In the genomic region with DNA sequence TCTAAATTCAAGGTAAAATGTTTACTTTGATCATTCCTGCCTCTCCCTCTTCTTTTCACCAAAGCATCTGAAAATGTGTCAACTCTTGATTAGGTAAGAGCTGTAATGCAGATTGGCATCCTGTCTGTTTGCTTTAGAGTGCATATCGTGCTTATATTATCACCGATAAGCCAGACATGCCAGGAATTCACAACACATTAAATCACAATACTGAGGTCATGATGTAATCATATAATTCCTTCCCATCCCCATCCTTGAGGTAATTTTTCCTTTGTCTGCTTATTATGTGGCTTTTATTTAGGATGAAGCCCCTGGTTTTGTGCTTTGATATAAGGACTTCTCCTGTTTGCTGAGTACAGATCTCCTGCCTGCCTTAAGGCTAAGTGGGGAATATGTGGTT, we compare ENCODE assay signal across 14 cellular contexts. TPM values are rescaled to one million over a fixed set of nuclear protein-coding genes. Genes with fewer than 3 reads are reported as not detected.
A peak's percentile ranks its signal among the peaks of the same experiment; 100 is the strongest.
DNase-seq lines count a peak whose midpoint lies in the region; TF ChIP-seq lines count a peak whose summit lies in the region.
"Had no signal": no experiment of that assay in that cellular context is flagged by ENCODE, and none has a peak within 500 bp of the region (broad histone marks: within the 10 kb centered on the region; RNA-seq: fewer than 3 reads in every experiment).

No MANE protein-coding gene starts in this region.

- H3K79me1 ChIP-seq in mesenchymal stem cell (replicated peaks; ENCODE audit: low read length, poor library complexity, severe bottlenecking) = peaks cover 11% of the 10 kb centered on the region

- H2BK15ac ChIP-seq in mesenchymal stem cell (ENCODE audit: low read depth, poor library complexity, severe bottlenecking) = no peak overlapping the region

- H3K27ac ChIP-seq in mesenchymal stem cell (ENCODE audit: low read length, poor library complexity, severe bottlenecking) = peak overlapping the region; percentile 89
- H3K27ac ChIP-seq: BLaER1 had no signal

- no peak overlapping the region for H3K4me2 ChIP-seq in mesenchymal stem cell (ENCODE audit: low read length, poor library complexity, severe bottlenecking)
- H3K4me2 ChIP-seq: BLaER1 had no signal

- DNase-seq in AG20443 (ENCODE audit: low spot score) = peak; percentile 46
- peak; percentile 78 for DNase-seq in M059J (ENCODE audit: low read depth)
- DNase-seq in astrocyte of the spinal cord (ENCODE audit: low read depth, low spot score) = peak; percentile 58
- no peak for DNase-seq in mesenchymal stem cell
- DNase-seq in GM10266 (ENCODE audit: extremely low spot score) = no peak
- no peak for DNase-seq in inferior parietal cortex (ENCODE audit: extremely low spot score)
- DNase-seq in DMS79 (lab: John Stamatoyannopoulos, UW) = no peak
- no peak for DNase-seq in HAP-1 (ENCODE audit: low spot score in 2 of 2)
- DNase-seq: activated B cell treated with CpG ODN at 0.5 μM for 24 hours; foreskin melanocyte; kidney; NCI-H2029; stimulated activated CD4-positive, alpha-beta T cell treated with anti-CD3 and anti-CD28 coated beads, Interleukin-4, amount 100 ng/mL, for 1 hour had no signal

- in situ Hi-C loops in astrocyte of the spinal cord (cut with HindIII; ENCODE audit: low sequenced_read_pairs) (no loop called here), HAP-1 (cut with MboI; ENCODE audit: low sequenced_read_pairs) (no loop called here)

- no peak overlapping the region for H2BK12ac ChIP-seq in mesenchymal stem cell (ENCODE audit: low read length in 2 of 2)

- no peak overlapping the region for H4K8ac ChIP-seq in mesenchymal stem cell (ENCODE audit: low read length)

- H2BK5ac ChIP-seq in mesenchymal stem cell (ENCODE audit: low read depth, low read length, poor library complexity, severe bottlenecking) = no peak overlapping the region

- H3K4ac ChIP-seq in mesenchymal stem cell (ENCODE audit: low read depth in 1 of 2, low read length in 2 of 2) = no peak overlapping the region

- H3K36me3 ChIP-seq in mesenchymal stem cell (ENCODE audit: control insufficient read depth in 1 of 2, insufficient read depth in 2 of 2, low read depth in 1 of 2, low read length in 2 of 2) = peaks cover 23 to 78% of the 10 kb centered on the region in 2 experiments
- H3K36me3 ChIP-seq in HAP-1 (replicated peaks) = peaks cover 79% of the 10 kb centered on the region

- H3K4me1 ChIP-seq in mesenchymal stem cell (ENCODE audit: control insufficient read depth, insufficient read depth, low read depth, low read length) = peaks cover 4% of the 10 kb centered on the region
- no peaks in the 10 kb centered on the region for H3K4me1 ChIP-seq in HAP-1
- H3K4me1 ChIP-seq: BLaER1 had no signal

- peak overlapping the region; percentile 90 for H2AK5ac ChIP-seq in mesenchymal stem cell (ENCODE audit: low read length, severe bottlenecking)

- H3K18ac ChIP-seq in mesenchymal stem cell (ENCODE audit: low read depth in 1 of 2, low read length in 2 of 2) = no peak overlapping the region

- peak overlapping the region in 1 of 2 experiments; percentile 90 for H3K23ac ChIP-seq in mesenchymal stem cell (ENCODE audit: low read length in 2 of 2)

- H3K4me3 ChIP-seq in astrocyte of the spinal cord (ENCODE audit: low read depth, low read length) = no peak overlapping the region
- no peak overlapping the region for H3K4me3 ChIP-seq in mesenchymal stem cell (ENCODE audit: insufficient read depth in 1 of 2, low read depth in 1 of 2, low read length in 2 of 2)
- no peak overlapping the region for H3K4me3 ChIP-seq in HAP-1
- H3K4me3 ChIP-seq: BLaER1 had no signal

- no peaks in the 10 kb centered on the region for H3K9me3 ChIP-seq in mesenchymal stem cell (ENCODE audit: control insufficient read depth, low read length)
- no peaks in the 10 kb centered on the region for H3K9me3 ChIP-seq in HAP-1
- H3K9me3 ChIP-seq: BLaER1 had no signal

- no peak overlapping the region for H3K9ac ChIP-seq in mesenchymal stem cell (ENCODE audit: low read length)
- H3K9ac ChIP-seq: BLaER1 had no signal

- no peaks in the 10 kb centered on the region for H3K27me3 ChIP-seq in mesenchymal stem cell (ENCODE audit: control insufficient read depth in 1 of 2, insufficient read depth in 1 of 2, low read length in 2 of 2)
- H3K27me3 ChIP-seq in HAP-1 (ENCODE audit: low read depth) = no peaks in the 10 kb centered on the region
- H3K27me3 ChIP-seq: BLaER1 had no signal

- no peak overlapping the region for H4K91ac ChIP-seq in mesenchymal stem cell (ENCODE audit: low read length)

- H3K14ac ChIP-seq in mesenchymal stem cell (ENCODE audit: low read length in 2 of 2) = no peak overlapping the region

- no peak for TF ChIP-seq CTCF in astrocyte of the spinal cord (IDR thresholded peaks at IDR 0.05; ENCODE audit: low read depth, low read length)
- TF ChIP-seq CTCF in GM10266 (IDR thresholded peaks at IDR 0.05; ENCODE audit: control insufficient read depth, insufficient read depth, low read depth, missing control alignments) = no peak

- no peak overlapping the region for H2BK120ac ChIP-seq in mesenchymal stem cell (ENCODE audit: low read depth, low read length)

- WGBS in mesenchymal stem cell = no CpG with 5 or more reads among the region's 2 CpGs

- H2AFZ ChIP-seq in mesenchymal stem cell (ENCODE audit: low read depth, low read length) = no peak overlapping the region

RNA-seq across cellular contexts. Expression of gene DDX47, which starts 10.2 kb away (rescaled TPM):
- 125 and 149 TPM in 2 replicates for total RNA-seq in M059J (2014; rRNA removed; shearing (Covaris generic))
- 36.6 TPM for polyA plus RNA-seq in mesenchymal stem cell (2013, experiment 1 of 2)
- 38.5 TPM for polyA plus RNA-seq in mesenchymal stem cell (2013, experiment 2 of 2)

RNA-seq across cellular contexts. Expression of gene APOLD1, which starts 37.8 kb away (rescaled TPM):
- total RNA-seq in M059J (2014; rRNA removed; shearing (Covaris generic)) = 16.9 and 18.9 TPM in 2 replicates
- polyA plus RNA-seq in mesenchymal stem cell (2013, experiment 1 of 2) = 0.43 TPM
- 0.40 TPM for polyA plus RNA-seq in mesenchymal stem cell (2013, experiment 2 of 2)

Comparison
In these comparisons a context has a peak if more than half of its experiments do, and no peak if none do; other contexts are left out.
1. DNase-seq: peak in AG20443 (single experiment), M059J (single experiment) and astrocyte of the spinal cord (single experiment); none in mesenchymal stem cell (single experiment), GM10266 (single experiment), inferior parietal cortex (single experiment), DMS79 (single experiment) and HAP-1 (0 of 2).